Comparison of ENCODE assay signal across 9 cellular contexts in the genomic region with DNA sequence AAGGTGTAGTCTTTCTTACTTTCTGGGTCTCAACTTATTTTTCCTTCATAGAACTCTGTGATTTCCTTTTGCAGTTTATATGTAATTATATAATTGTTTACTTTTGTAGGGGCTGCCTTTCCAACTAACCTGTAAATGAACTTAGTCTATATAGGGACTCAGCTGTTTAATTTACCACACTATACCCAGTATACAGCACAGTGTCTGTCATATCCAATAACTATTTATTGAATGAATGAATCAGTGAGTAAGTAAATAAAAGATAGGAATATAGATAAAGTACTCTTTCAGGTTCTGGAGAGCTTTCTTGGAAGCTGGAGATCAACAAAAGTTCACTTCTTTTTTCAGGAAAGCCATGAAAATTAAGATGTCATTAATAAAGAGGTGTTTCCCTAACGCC.
"Had no signal": no experiment of that assay in that cellular context is flagged by ENCODE, and none has a peak within 500 bp of the region (broad histone marks: within the 10 kb centered on the region; RNA-seq: fewer than 3 reads in every experiment).

No MANE protein-coding gene starts in this region.

- H3K4me3 Mint-ChIP-seq: GM23338, H9, HFFc6 had no signal

- H3K27ac ChIP-seq: GM23248 had no signal

- DNase-seq: GM23248, GOT3, H7, H9, HCEC 1CT, HFFc6 had no signal

- H3K27ac Mint-ChIP-seq: GM23338, H9, HFFc6 had no signal

- H3K4me1 ChIP-seq: HAP-1 had no signal

- H3K36me3 ChIP-seq: HAP-1 had no signal

- H2AFZ ChIP-seq: GM23248, GM23338 had no signal

- H3K9ac ChIP-seq: GM23248 had no signal

- H3K4me2 ChIP-seq: GM23338 had no signal

- H3K9me3 ChIP-seq: HAP-1 had no signal

- ATAC-seq: GM23338, HCT116 had no signal

- H3K9me3 Mint-ChIP-seq: GM23338, H9 had no signal

- H3K4me1 Mint-ChIP-seq: GM23338, H9 had no signal

- H3K4me3 ChIP-seq: GM23248, GM23338, HAP-1 had no signal
